22 cellular contexts compared by ENCODE assay signal in genomic region chr17:2909164-2909852, GRCh38.
DNase-seq lines count a peak whose midpoint lies in the region; ATAC-seq and TF ChIP-seq lines count a peak whose summit lies in the region.
"Had no signal": no experiment of that assay in that cellular context is flagged by ENCODE, and none has a peak within 500 bp of the region (broad histone marks: within the 10 kb centered on the region; RNA-seq: fewer than 3 reads in every experiment).

No MANE protein-coding gene starts in this region.

- no peaks in the 10 kb centered on the region for H4K20me1 ChIP-seq in osteoblast (ENCODE audit: insufficient read depth, low read length)

- H3K9me3 ChIP-seq in NT2/D1 (ENCODE audit: insufficient read depth, low read length) (no peaks in the 10 kb centered on the region), osteoblast (ENCODE audit: low read depth, low read length) (no peaks in the 10 kb centered on the region)
- H3K9me3 ChIP-seq: neutrophil, uterus had no signal

- H3K4me3 Mint-ChIP-seq in CD14-positive monocyte (no peak overlapping the region), glutamatergic neuron (ENCODE audit: unreplicated experiment) (peak overlapping the region; percentile 67)

- H3K79me2 ChIP-seq in osteoblast (ENCODE audit: insufficient read depth, low read length), result no peaks in the 10 kb centered on the region

- peak overlapping the region; percentile 42 for H3K9ac ChIP-seq in NT2/D1 (ENCODE audit: insufficient read length, low read depth)

- H3K36me3 Mint-ChIP-seq in CD14-positive monocyte, result peaks cover 54 to 91% of the 10 kb centered on the region in 2 donors
- H3K36me3 Mint-ChIP-seq in glutamatergic neuron (ENCODE audit: unreplicated experiment), result peaks cover 6% of the 10 kb centered on the region

- no peak for ATAC-seq in GM18517 (IDR thresholded peaks at IDR 0.05; ENCODE audit: unreplicated experiment)
- ATAC-seq in sciatic nerve, result no peak

- H3K27me3 Mint-ChIP-seq in CD14-positive monocyte (ENCODE audit: low read depth in 3 of 3) (peaks cover 0 to 2% (median under 1%) of the 10 kb centered on the region in 3 donors), glutamatergic neuron (ENCODE audit: unreplicated experiment) (peaks cover 13% of the 10 kb centered on the region)

- peaks cover 30% of the 10 kb centered on the region for H3K36me3 ChIP-seq in NT2/D1 (ENCODE audit: insufficient read depth, insufficient read length, low read length)
- H3K36me3 ChIP-seq in osteoblast (ENCODE audit: insufficient read depth, low read length), result no peaks in the 10 kb centered on the region
- H3K36me3 ChIP-seq: uterus had no signal

- TF ChIP-seq CTCF in CD14-positive monocyte (IDR thresholded peaks at IDR 0.05), result no peak
- no peak for TF ChIP-seq CTCF in glutamatergic neuron (IDR thresholded peaks at IDR 0.05; ENCODE audit: partially characterized antibody, unreplicated experiment)
- no peak for TF ChIP-seq CTCF in osteoblast (IDR thresholded peaks at IDR 0.05; ENCODE audit: extremely low read depth, low read depth, low read length)

- H3K27me3 ChIP-seq in NT2/D1 (ENCODE audit: insufficient read depth, insufficient read length), result no peaks in the 10 kb centered on the region
- no peaks in the 10 kb centered on the region for H3K27me3 ChIP-seq in osteoblast (ENCODE audit: insufficient read depth, low read length)
- H3K27me3 ChIP-seq: neutrophil, uterus had no signal

- peaks cover 1 to 7% (median 5%) of the 10 kb centered on the region in 7 donors for H3K9me3 Mint-ChIP-seq in CD14-positive monocyte
- H3K9me3 Mint-ChIP-seq in glutamatergic neuron (ENCODE audit: unreplicated experiment), result peaks cover 6% of the 10 kb centered on the region

- H2AFZ ChIP-seq in osteoblast (ENCODE audit: low read length), result no peak overlapping the region

- H3K27ac Mint-ChIP-seq in CD14-positive monocyte (peak overlapping the region in 5 of 7 donors; percentile 25 to 69 (median 57)), glutamatergic neuron (ENCODE audit: unreplicated experiment) (peak overlapping the region; percentile 94)

- no peak overlapping the region for H3K27ac ChIP-seq in osteoblast (ENCODE audit: low read depth, low read length)
- H3K27ac ChIP-seq: neutrophil, uterus had no signal

- no peak overlapping the region for H3K4me2 ChIP-seq in osteoblast (ENCODE audit: insufficient read depth, low read length)

- no peak for DNase-seq in CD14-positive monocyte (ENCODE audit: low spot score)
- no peak for DNase-seq in NT2/D1 (ENCODE audit: low read depth, low spot score)
- peak; percentile 65 for DNase-seq in glutamatergic neuron
- DNase-seq in osteoblast (ENCODE audit: insufficient read length, low spot score, missing footprints), result peak; percentile 32
- no peak for DNase-seq in hippocampal formation (lab: John Stamatoyannopoulos, UW)
- DNase-seq in DMS53 treated with DMSO at 0.1 percent for 48 hours (lab: John Stamatoyannopoulos, UW; ENCODE audit: unreplicated experiment), result no peak
- DNase-seq in sciatic nerve (ENCODE audit: low spot score), result no peak
- DNase-seq: activated CD4-positive, alpha-beta T cell treated with anti-CD3 and anti-CD28 coated beads for 48 hours; activated CD8-positive, alpha-beta memory T cell treated with anti-CD3 and anti-CD28 coated beads, Interleukin-2, amount 50 U/mL, for 4 hours; Calu3; HCEC 1CT; islet precursor cell; KG1; mesenchymal stem cell; NCI-H1048; NCI-H2081 treated with DMSO at 0.1 percent for 48 hours; NCI-H510A treated with DMSO at 0.1 percent for 48 hours; SIG-M5; T-helper 9 cell; uterus had no signal

- H3K4me1 Mint-ChIP-seq in CD14-positive monocyte, result peaks cover 9% of the 10 kb centered on the region
- peaks cover 40% of the 10 kb centered on the region for H3K4me1 Mint-ChIP-seq in glutamatergic neuron (ENCODE audit: low read depth, unreplicated experiment)

- peaks cover 6% of the 10 kb centered on the region for H3K4me1 ChIP-seq in NT2/D1 (ENCODE audit: insufficient read depth, insufficient read length)
- no peaks in the 10 kb centered on the region for H3K4me1 ChIP-seq in osteoblast (ENCODE audit: insufficient read depth, low read length)
- H3K4me1 ChIP-seq: uterus had no signal

- H3K4me3 ChIP-seq in NT2/D1 (ENCODE audit: insufficient read length, low read depth) (no peak overlapping the region), osteoblast (ENCODE audit: insufficient read depth, low read length) (no peak overlapping the region)
- H3K4me3 ChIP-seq: uterus had no signal

- intact Hi-C loops in CD14-positive monocyte (cut with micrococcal nuclease), result no loop called here
- intact Hi-C loops in sciatic nerve (cut with DNase I), result no loop called here

Comparison
In these comparisons a context has a peak if more than half of its experiments do, and no peak if none do; other contexts are left out.
1. DNase-seq: peak in glutamatergic neuron (single experiment) and osteoblast (single experiment); none in CD14-positive monocyte (single experiment), NT2/D1 (single experiment), hippocampal formation (0 of 2), DMS53 treated with DMSO at 0.1 percent for 48 hours (single experiment) and sciatic nerve (single experiment).